ENCODE assay signal across 12 cellular contexts in the genomic region with DNA sequence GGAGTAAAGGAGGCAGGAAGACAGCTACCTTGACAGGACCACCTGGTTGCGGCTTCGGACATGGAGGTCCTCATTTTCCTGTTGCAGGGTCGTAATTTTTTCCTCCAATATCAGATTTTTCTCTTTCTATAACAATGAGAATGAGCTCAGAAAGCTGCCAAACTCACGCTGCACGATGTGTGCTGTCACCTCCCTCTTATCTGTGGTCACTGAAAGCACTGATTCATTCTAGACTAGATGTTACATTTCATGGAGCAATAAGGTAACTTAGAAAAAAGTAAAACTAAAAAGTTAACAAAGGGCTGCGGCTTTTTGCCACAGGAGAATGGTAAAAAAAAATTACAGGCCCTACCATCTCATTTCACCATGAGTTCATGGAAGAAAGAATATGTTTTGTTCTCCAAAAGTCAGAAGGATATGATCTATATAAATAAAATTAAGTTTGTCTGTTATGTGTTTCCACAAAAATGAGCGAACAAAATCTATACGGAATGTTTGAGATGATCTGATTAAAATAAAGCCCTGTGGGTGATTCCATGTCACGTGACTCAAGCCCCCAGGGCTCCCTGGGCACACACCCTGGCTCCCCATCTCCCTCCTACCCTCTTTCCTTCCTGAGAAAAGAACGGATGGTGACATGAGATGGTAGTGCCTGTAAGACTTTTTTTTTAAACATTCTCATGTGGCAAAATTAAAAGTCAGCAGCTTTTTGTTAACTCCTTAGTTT. TPM values are rescaled to one million over a fixed set of nuclear protein-coding genes. Genes with fewer than 3 reads are reported as not detected.
DNase-seq lines count a peak whose midpoint lies in the region; ATAC-seq and TF ChIP-seq lines count a peak whose summit lies in the region.
"Had no signal": no experiment of that assay in that cellular context is flagged by ENCODE, and none has a peak within 500 bp of the region (broad histone marks: within the 10 kb centered on the region; RNA-seq: fewer than 3 reads in every experiment).

No MANE protein-coding gene starts in this region.

- H3K4me1 Mint-ChIP-seq in CD4-positive, alpha-beta T cell (ENCODE audit: low read depth), result peaks cover 17% of the 10 kb centered on the region
- H3K4me1 Mint-ChIP-seq in central memory CD8-positive, alpha-beta T cell, result peaks cover 17% of the 10 kb centered on the region
- H3K4me1 Mint-ChIP-seq in nephron progenitor cell, result peaks cover 35% of the 10 kb centered on the region

- intact Hi-C loops in CD4-positive, alpha-beta T cell (cut with DNase I, micrococcal nuclease), result no loop called here

- H3K36me3 Mint-ChIP-seq in CD4-positive, alpha-beta T cell (ENCODE audit: low read depth), result peaks cover 91% of the 10 kb centered on the region
- peaks cover 40% of the 10 kb centered on the region for H3K36me3 Mint-ChIP-seq in central memory CD8-positive, alpha-beta T cell (ENCODE audit: insufficient read depth)
- peaks cover 13% of the 10 kb centered on the region for H3K36me3 Mint-ChIP-seq in nephron progenitor cell (ENCODE audit: low read depth)

- peaks cover 56% of the 10 kb centered on the region for H3K4me1 ChIP-seq in Karpas-422 (ENCODE audit: low read length)

- H3K36me3 ChIP-seq in Karpas-422 (ENCODE audit: insufficient read depth, low read length), result peaks cover 65% of the 10 kb centered on the region
- H3K36me3 ChIP-seq: HAP-1 had no signal

- no peaks in the 10 kb centered on the region for H3K9me3 ChIP-seq in CD4-positive, alpha-beta T cell (ENCODE audit: control insufficient read depth, low read length)
- peaks cover 2% of the 10 kb centered on the region; the same call in 1 of the 2 replicates for H3K9me3 ChIP-seq in Karpas-422 (ENCODE audit: low read length)
- H3K9me3 ChIP-seq: HAP-1 had no signal

- H3K27ac Mint-ChIP-seq in CD4-positive, alpha-beta T cell, result peak overlapping the region; percentile 39
- peak overlapping the region; percentile 68 for H3K27ac Mint-ChIP-seq in central memory CD8-positive, alpha-beta T cell (ENCODE audit: low read depth)
- H3K27ac Mint-ChIP-seq in nephron progenitor cell, result peak overlapping the region; percentile 78

- H3K4me2 ChIP-seq in Karpas-422 (ENCODE audit: low read depth, low read length, poor library complexity, severe bottlenecking), result no peak overlapping the region

- no peak for DNase-seq in CD4-positive, alpha-beta T cell
- DNase-seq in Karpas-422 (peak; percentile 40), nephron progenitor cell (no peak), HuH-7 (ENCODE audit: low spot score) (no peak), COR-L47 (lab: John Stamatoyannopoulos, UW) (no peak)
- no peak for DNase-seq in central memory CD8-positive, alpha-beta T cell (ENCODE audit: low spot score in 2 of 2)
- DNase-seq: NCI-H1417 treated with DMSO at 0.1 percent for 48 hours, NCI-H2029, NCI-H510A treated with DMSO at 0.1 percent for 48 hours, SIG-M5 had no signal

- H3K27me3 Mint-ChIP-seq in CD4-positive, alpha-beta T cell, result no peaks in the 10 kb centered on the region
- H3K27me3 Mint-ChIP-seq in central memory CD8-positive, alpha-beta T cell, result no peaks in the 10 kb centered on the region
- peaks cover 4% of the 10 kb centered on the region for H3K27me3 Mint-ChIP-seq in nephron progenitor cell (ENCODE audit: low read depth, poor library complexity)

- no peak overlapping the region for H3K4me3 ChIP-seq in Karpas-422 (ENCODE audit: low read length)
- H3K4me3 ChIP-seq: HAP-1 had no signal

- no peak overlapping the region for H2AFZ ChIP-seq in Karpas-422 (ENCODE audit: low read length)

- H3K79me2 ChIP-seq in Karpas-422 (ENCODE audit: low read length), result peaks cover 17% of the 10 kb centered on the region

- no peak overlapping the region for H3K4me3 Mint-ChIP-seq in CD4-positive, alpha-beta T cell
- no peak overlapping the region for H3K4me3 Mint-ChIP-seq in central memory CD8-positive, alpha-beta T cell
- no peak overlapping the region for H3K4me3 Mint-ChIP-seq in nephron progenitor cell

- H3K27me3 ChIP-seq in CD4-positive, alpha-beta T cell (ENCODE audit: control insufficient read depth, insufficient read depth, low read length), result no peaks in the 10 kb centered on the region
- H3K27me3 ChIP-seq in Karpas-422 (ENCODE audit: low read length), result no peaks in the 10 kb centered on the region

- H4K20me1 ChIP-seq in Karpas-422 (ENCODE audit: insufficient read depth, low read depth, low read length), result no peaks in the 10 kb centered on the region

- ATAC-seq in CD4-positive, alpha-beta T cell (ENCODE audit: poor library complexity), result no peak
- ATAC-seq in central memory CD8-positive, alpha-beta T cell (replicated peaks; ENCODE audit: extremely low read depth, poor library complexity, severe bottlenecking), result no peak
- ATAC-seq in HG02870 (IDR thresholded peaks at IDR 0.05; ENCODE audit: unreplicated experiment), result no peak

- no peak overlapping the region for H3K9ac ChIP-seq in Karpas-422 (ENCODE audit: low read length)

- H3K9me3 Mint-ChIP-seq in CD4-positive, alpha-beta T cell, result peaks cover 6% of the 10 kb centered on the region
- H3K9me3 Mint-ChIP-seq in central memory CD8-positive, alpha-beta T cell, result peaks cover 8% of the 10 kb centered on the region
- H3K9me3 Mint-ChIP-seq in nephron progenitor cell, result peaks cover 13% of the 10 kb centered on the region

- CTCF ChIA-PET in CD4-positive, alpha-beta T cell (lab: Charles Lee), result interaction anchor here (0.8 kb wide), 1 partner anchor 59 kb away, joined by 4 read pairs; no protein-coding TSS in a partner anchor

- no peak for TF ChIP-seq CTCF in CD4-positive, alpha-beta T cell (IDR thresholded peaks at IDR 0.05)
- TF ChIP-seq CTCF in nephron progenitor cell (IDR thresholded peaks at IDR 0.05), result no peak

- H3K9me2 ChIP-seq in Karpas-422 (replicated peaks; ENCODE audit: insufficient read depth, low read length), result no peaks in the 10 kb centered on the region

- POLR2A ChIA-PET in CD4-positive, alpha-beta T cell (lab: Charles Lee), result interaction anchor here (0.7 kb wide), 1 partner anchor 8 kb away, joined by 3 read pairs; no protein-coding TSS in a partner anchor

- H3K27ac ChIP-seq in CD4-positive, alpha-beta T cell (ENCODE audit: low read depth, low read length), result no peak overlapping the region
- H3K27ac ChIP-seq in Karpas-422 (ENCODE audit: low read length), result peak overlapping the region; percentile 41

RNA-seq across cellular contexts. Expression of a gene that starts 26.9 kb away (rescaled TPM):
- total RNA-seq in CD4-positive, alpha-beta T cell, result 100 to 1,000 TPM; 108 to 130 TPM
- 277 and 387 TPM in 2 replicates for total RNA-seq in Karpas-422 (2014; rRNA removed; shearing (Covaris generic); ENCODE audit: low replicate concordance)

RNA-seq across cellular contexts. Expression of a gene that starts 39.4 kb away (rescaled TPM):
- 10 to 100 TPM; 68.0 to 68.9 TPM for total RNA-seq in CD4-positive, alpha-beta T cell
- 241 and 291 TPM in 2 replicates for total RNA-seq in Karpas-422 (2014; rRNA removed; shearing (Covaris generic); ENCODE audit: low replicate concordance)
